18 cellular contexts compared by ENCODE assay signal in the genomic region with DNA sequence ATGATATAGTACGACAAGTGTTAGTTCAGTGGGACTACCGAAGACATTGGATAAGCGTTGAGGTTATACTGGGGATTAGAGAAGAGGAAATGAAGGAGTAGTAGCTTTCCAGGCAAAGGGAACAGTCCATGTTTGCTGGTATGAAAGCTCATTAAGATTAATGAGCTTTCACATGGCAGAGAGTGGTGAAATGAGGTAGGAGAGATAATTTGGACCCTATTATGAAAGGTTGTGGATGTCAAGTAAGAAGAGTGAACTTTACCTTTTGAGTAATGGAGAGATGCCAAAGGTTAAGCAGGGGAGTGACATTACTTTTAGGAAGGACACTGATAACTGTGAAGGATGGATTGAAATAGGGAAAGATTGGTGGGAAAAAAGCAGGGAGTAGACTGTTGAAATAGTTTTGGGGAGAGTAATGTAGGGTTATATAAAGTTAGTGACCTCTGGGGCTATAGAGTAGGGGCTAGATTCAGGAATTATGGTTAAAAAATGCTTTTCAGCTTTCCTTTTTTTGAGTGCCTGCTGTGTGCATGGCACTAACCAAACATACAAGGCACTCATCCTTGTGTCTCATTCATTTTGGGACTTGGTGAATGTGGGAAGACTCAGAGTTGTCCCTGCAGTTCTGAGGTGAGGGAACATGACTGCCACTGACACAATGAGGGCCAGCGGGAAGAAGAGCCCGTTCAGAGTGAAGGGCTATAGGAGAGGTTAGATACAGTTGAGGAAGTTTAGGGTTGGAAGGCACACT. TPM values are rescaled to one million over a fixed set of nuclear protein-coding genes. Genes with fewer than 3 reads are reported as not detected.
A peak's percentile ranks its signal among the peaks of the same experiment; 100 is the strongest.
DNase-seq lines count a peak whose midpoint lies in the region; ATAC-seq, FAIRE-seq and TF ChIP-seq lines count a peak whose summit lies in the region.
"Had no signal": no experiment of that assay in that cellular context is flagged by ENCODE, and none has a peak within 500 bp of the region (broad histone marks: within the 10 kb centered on the region; RNA-seq: fewer than 3 reads in every experiment).

No MANE protein-coding gene starts in this region.

- no peaks in the 10 kb centered on the region for H3K27me3 Mint-ChIP-seq in GM23338 (ENCODE audit: insufficient read depth, low read depth, poor library complexity)
- H3K27me3 Mint-ChIP-seq: CD4-positive, alpha-beta memory T cell had no signal

- H3K4me2 ChIP-seq in GM23338 (0 out of 2 replicates have a peak overlapping the region, but pooled peaks have one; percentile 46), OCI-LY1 (ENCODE audit: low read length) (peak overlapping the region; percentile 76; the same call in 1 of the 2 replicates)

- no peaks in the 10 kb centered on the region for H3K9me3 ChIP-seq in OCI-LY1 (ENCODE audit: low read length)
- H3K9me3 ChIP-seq in kidney (ENCODE audit: control insufficient read depth in 1 of 2, low read length in 2 of 2), result no peaks in the 10 kb centered on the region
- H3K9me3 ChIP-seq: MG63, SJCRH30 had no signal

- H3F3A ChIP-seq in GM23338 (replicated peaks; ENCODE audit: low read depth) (no peaks in the 10 kb centered on the region), OCI-LY1 (ENCODE audit: insufficient read depth, low read length) (0 out of 2 replicates have a peak, but pooled peaks cover 7% of the 10 kb centered on the region)

- no peak overlapping the region for H3K9ac ChIP-seq in OCI-LY1 (ENCODE audit: low read length)
- H3K9ac ChIP-seq in kidney (ENCODE audit: low read length in 2 of 2), result no peak overlapping the region

- H2AFZ ChIP-seq in GM23338, result no peak overlapping the region
- no peak overlapping the region for H2AFZ ChIP-seq in OCI-LY1 (ENCODE audit: low read length)
- H2AFZ ChIP-seq: PC-9 had no signal

- TF ChIP-seq CTCF in GM23338 (conservative IDR thresholded peaks at IDR 0.05; ENCODE audit: low read depth in 2 of 2), result no peak
- TF ChIP-seq CTCF in OCI-LY1 (IDR thresholded peaks at IDR 0.05; ENCODE audit: low read length), result no peak
- TF ChIP-seq CTCF in kidney (IDR thresholded peaks at IDR 0.05; ENCODE audit: borderline replicate concordance, extremely low read depth, insufficient read depth), result no peak

- no peak overlapping the region for H3K27ac ChIP-seq in GM23338 (ENCODE audit: low read depth)
- no peak overlapping the region for H3K27ac ChIP-seq in OCI-LY1 (ENCODE audit: low read depth, low read length, poor library complexity, severe bottlenecking)
- H3K27ac ChIP-seq in kidney (ENCODE audit: low read depth in 2 of 2, low read length in 2 of 2), result peak overlapping the region in 1 of 2 donors; percentile 28
- H3K27ac ChIP-seq: PC-9, SJCRH30 had no signal

- ATAC-seq in GM23338 (no peak), HG03159 (IDR thresholded peaks at IDR 0.05; ENCODE audit: unreplicated experiment) (no peak), HG02938 (IDR thresholded peaks at IDR 0.05; ENCODE audit: unreplicated experiment) (no peak)

- H3K4me1 ChIP-seq in GM23338 (ENCODE audit: insufficient read depth) (peaks cover 33% of the 10 kb centered on the region), OCI-LY1 (ENCODE audit: insufficient read depth, low read length, severe bottlenecking) (peaks cover 26% of the 10 kb centered on the region), kidney (ENCODE audit: control insufficient read depth in 1 of 2, insufficient read depth in 1 of 2, low read depth in 1 of 2, low read length in 2 of 2) (peaks cover 7 to 17% of the 10 kb centered on the region in 2 donors)

- DNase-seq in GM23338 (ENCODE audit: low spot score) (no peak), kidney (no peak), COLO829 (ENCODE audit: low spot score) (no peak), GDM1 (lab: John Stamatoyannopoulos, UW) (no peak)
- DNase-seq: CD4-positive, alpha-beta memory T cell; GOT3; KBM-7; MG63; NCI-H1092 treated with DMSO at 0.1 percent for 48 hours; NCI-H1694; NCI-H526 treated with DMSO at 0.1 percent for 48 hours; PC-9; SJCRH30; T-helper 2 cell had no signal

- H3K79me2 ChIP-seq in GM23338 (replicated peaks; ENCODE audit: insufficient read depth), result peaks cover 61% of the 10 kb centered on the region
- no peaks in the 10 kb centered on the region for H3K79me2 ChIP-seq in OCI-LY1 (ENCODE audit: insufficient read depth, low read length)

- no peaks in the 10 kb centered on the region for H3K9me2 ChIP-seq in GM23338 (ENCODE audit: insufficient read depth)
- no peaks in the 10 kb centered on the region for H3K9me2 ChIP-seq in OCI-LY1 (ENCODE audit: low read depth, low read length)

- no peaks in the 10 kb centered on the region for H3K9me3 Mint-ChIP-seq in GM23338
- H3K9me3 Mint-ChIP-seq: CD4-positive, alpha-beta memory T cell had no signal

- no peak overlapping the region for H3K27ac Mint-ChIP-seq in GM23338
- H3K27ac Mint-ChIP-seq: CD4-positive, alpha-beta memory T cell had no signal

- no peak for FAIRE-seq in kidney (lab: Jason Lieb, UNC)
- FAIRE-seq: GM12892 had no signal

- H3K36me3 Mint-ChIP-seq in GM23338 (ENCODE audit: low read depth), result peaks cover 3% of the 10 kb centered on the region; the same call in 1 of the 3 replicates

- H3K4me3 Mint-ChIP-seq in GM23338, result no peak overlapping the region
- H3K4me3 Mint-ChIP-seq: CD4-positive, alpha-beta memory T cell had no signal

- intact Hi-C loops in kidney (cut with DNase I), result no loop called here

- no peaks in the 10 kb centered on the region for H3K36me3 ChIP-seq in GM23338 (ENCODE audit: insufficient read depth)
- H3K36me3 ChIP-seq in OCI-LY1 (ENCODE audit: insufficient read depth, low read length), result no peaks in the 10 kb centered on the region
- H3K36me3 ChIP-seq in kidney (ENCODE audit: control insufficient read depth in 1 of 2, insufficient read depth in 2 of 2, low read length in 2 of 2), result peaks cover 0 to 3% of the 10 kb centered on the region in 2 donors
- H3K36me3 ChIP-seq: MG63, SJCRH30 had no signal

- H4K20me1 ChIP-seq in GM23338 (replicated peaks; ENCODE audit: insufficient read depth) (peaks cover 11% of the 10 kb centered on the region), OCI-LY1 (ENCODE audit: insufficient read depth, low read length) (no peaks in the 10 kb centered on the region)

- H3K4me3 ChIP-seq in GM23338 (no peak overlapping the region), OCI-LY1 (ENCODE audit: low read depth, low read length, poor library complexity, severe bottlenecking) (no peak overlapping the region), kidney (ENCODE audit: low read length in 2 of 2) (peak overlapping the region; percentile 24 to 85)
- H3K4me3 ChIP-seq: MG63, SJCRH30 had no signal

- peaks cover 7% of the 10 kb centered on the region; the same call in 2 of the 3 replicates for H3K4me1 Mint-ChIP-seq in GM23338

- no peaks in the 10 kb centered on the region for H3K27me3 ChIP-seq in GM23338 (ENCODE audit: insufficient read depth)
- H3K27me3 ChIP-seq in OCI-LY1 (ENCODE audit: insufficient read depth, low read length), result no peaks in the 10 kb centered on the region
- H3K27me3 ChIP-seq: MG63, SJCRH30 had no signal

TF ChIP-seq in GM23338, 12 proteins besides CTCF, POLR2A, EP300 and RAD21 (continues in another document):
- TF ChIP-seq CREB1 (CRISPR knock-in tag; IDR thresholded peaks at IDR 0.05; ENCODE audit: low read depth), result no peak

RNA-seq across cellular contexts. Expression of gene PPP1R21, which starts 2.2 kb away (rescaled TPM):
- total RNA-seq in GM23338 (2014; rRNA removed; shearing (Covaris generic)), result 22.2 and 31.6 TPM in 2 replicates
- 20.7 and 26.1 TPM in 2 replicates for polyA plus RNA-seq in GM23338 (2016; fragmentation: Nextera tagmentation; extraction: Ambion mirVana)
- total RNA-seq in kidney, result 38.6 TPM
- polyA plus RNA-seq in kidney (ENCODE audit: insufficient read depth, low read depth, low replicate concordance), result 42.1 TPM

Comparison
In these comparisons a context has a peak if more than half of its experiments do, and no peak if none do; other contexts are left out.
1. H3K4me3 ChIP-seq: peak in kidney (2 of 2); none in GM23338 (single experiment) and OCI-LY1 (single experiment).